ENCODE assay signal across 16 cellular contexts in genomic region chr5:171400169-171400568, GRCh38. TPM values are rescaled to one million over a fixed set of nuclear protein-coding genes. Genes with fewer than 3 reads are reported as not detected.
DNase-seq lines count a peak whose midpoint lies in the region; ATAC-seq, FAIRE-seq and TF ChIP-seq lines count a peak whose summit lies in the region.
"Had no signal": no experiment of that assay in that cellular context is flagged by ENCODE, and none has a peak within 500 bp of the region (broad histone marks: within the 10 kb centered on the region; RNA-seq: fewer than 3 reads in every experiment).

No MANE protein-coding gene starts in this region.

- H3K36me3 ChIP-seq in mesenchymal stem cell (ENCODE audit: control insufficient read depth in 1 of 2, insufficient read depth in 2 of 2, low read depth in 1 of 2, low read length in 2 of 2), result peaks cover 37 to 73% of the 10 kb centered on the region in 2 experiments

- DNase-seq in activated CD8-positive, alpha-beta memory T cell treated with anti-CD3 and anti-CD28 coated beads, Interleukin-2, amount 10 ng/mL, durations not matched to agents 7 days and 5 days, result no peak
- no peak for DNase-seq in activated CD8-positive, alpha-beta memory T cell treated with anti-CD3 and anti-CD28 coated beads, Interleukin-2, amount 50 U/mL, for 4 hours
- DNase-seq in GM12891 (ENCODE audit: insufficient read length, low spot score), result no peak
- no peak for DNase-seq in nephron progenitor cell
- DNase-seq in effector memory CD8-positive, alpha-beta T cell, result no peak
- DNase-seq in mesenchymal stem cell, result no peak
- DNase-seq: GOT3, KBM-7, NCI-H1048, NCI-H1694, NCI-H446, PC-9 had no signal

- H3K14ac ChIP-seq in mesenchymal stem cell (ENCODE audit: low read length in 2 of 2), result no peak overlapping the region

- H3K18ac ChIP-seq in mesenchymal stem cell (ENCODE audit: low read depth in 1 of 2, low read length in 2 of 2), result no peak overlapping the region

- H3K9me3 Mint-ChIP-seq in activated CD8-positive, alpha-beta memory T cell treated with anti-CD3 and anti-CD28 coated beads, Interleukin-2, amount 10 ng/mL, durations not matched to agents 7 days and 5 days (ENCODE audit: low read depth), result no peaks in the 10 kb centered on the region
- H3K9me3 Mint-ChIP-seq in activated T-helper 17 cell treated with anti-CD3 and anti-CD28 coated beads, Interleukin-2, amount 50 U/mL, for 72 hours, result no peaks in the 10 kb centered on the region
- H3K9me3 Mint-ChIP-seq in nephron progenitor cell, result peaks cover 48% of the 10 kb centered on the region
- H3K9me3 Mint-ChIP-seq in effector memory CD8-positive, alpha-beta T cell, result no peaks in the 10 kb centered on the region

- H3K36me3 Mint-ChIP-seq in activated CD8-positive, alpha-beta memory T cell treated with anti-CD3 and anti-CD28 coated beads, Interleukin-2, amount 10 ng/mL, durations not matched to agents 7 days and 5 days, result peaks cover 61% of the 10 kb centered on the region
- H3K36me3 Mint-ChIP-seq in activated T-helper 17 cell treated with anti-CD3 and anti-CD28 coated beads, Interleukin-2, amount 50 U/mL, for 72 hours (ENCODE audit: low read depth), result peaks cover 82% of the 10 kb centered on the region
- peaks cover 83% of the 10 kb centered on the region for H3K36me3 Mint-ChIP-seq in nephron progenitor cell (ENCODE audit: low read depth)
- peaks cover 82% of the 10 kb centered on the region for H3K36me3 Mint-ChIP-seq in effector memory CD8-positive, alpha-beta T cell (ENCODE audit: insufficient read depth)

- H3K27ac ChIP-seq in mesenchymal stem cell (ENCODE audit: low read length, poor library complexity, severe bottlenecking), result no peak overlapping the region
- H3K27ac ChIP-seq: A549, PC-9 had no signal

- H3K4me3 ChIP-seq in mesenchymal stem cell (ENCODE audit: insufficient read depth in 1 of 2, low read depth in 1 of 2, low read length in 2 of 2), result no peak overlapping the region
- H3K4me3 ChIP-seq: A549, PC-9 had no signal

- H3K4me3 Mint-ChIP-seq in activated CD8-positive, alpha-beta memory T cell treated with anti-CD3 and anti-CD28 coated beads, Interleukin-2, amount 10 ng/mL, durations not matched to agents 7 days and 5 days, result no peak overlapping the region
- no peak overlapping the region for H3K4me3 Mint-ChIP-seq in activated T-helper 17 cell treated with anti-CD3 and anti-CD28 coated beads, Interleukin-2, amount 50 U/mL, for 72 hours
- H3K4me3 Mint-ChIP-seq in nephron progenitor cell, result no peak overlapping the region
- no peak overlapping the region for H3K4me3 Mint-ChIP-seq in effector memory CD8-positive, alpha-beta T cell

- no peak overlapping the region for H3K23ac ChIP-seq in mesenchymal stem cell (ENCODE audit: low read length in 2 of 2)

- H3K4me1 ChIP-seq in mesenchymal stem cell (ENCODE audit: control insufficient read depth, insufficient read depth, low read depth, low read length), result peaks cover 1% of the 10 kb centered on the region

- H2BK120ac ChIP-seq in mesenchymal stem cell (ENCODE audit: low read depth, low read length), result no peak overlapping the region

- H3K79me1 ChIP-seq in mesenchymal stem cell (replicated peaks; ENCODE audit: low read length, poor library complexity, severe bottlenecking), result no peaks in the 10 kb centered on the region

- H3K4me1 Mint-ChIP-seq in activated CD8-positive, alpha-beta memory T cell treated with anti-CD3 and anti-CD28 coated beads, Interleukin-2, amount 10 ng/mL, durations not matched to agents 7 days and 5 days, result peaks cover 49% of the 10 kb centered on the region
- peaks cover 22% of the 10 kb centered on the region for H3K4me1 Mint-ChIP-seq in activated T-helper 17 cell treated with anti-CD3 and anti-CD28 coated beads, Interleukin-2, amount 50 U/mL, for 72 hours
- no peaks in the 10 kb centered on the region for H3K4me1 Mint-ChIP-seq in nephron progenitor cell
- peaks cover 15 to 22% of the 10 kb centered on the region in 2 donors for H3K4me1 Mint-ChIP-seq in effector memory CD8-positive, alpha-beta T cell (ENCODE audit: low read depth in 2 of 2)

- CTCF ChIA-PET in activated CD8-positive, alpha-beta memory T cell treated with anti-CD3 and anti-CD28 coated beads, Interleukin-2, amount 10 ng/mL, durations not matched to agents 7 days and 5 days (lab: Charles Lee), result interaction anchor here (2.0 kb wide), 1 partner anchor 18 kb away, joined by 4 read pairs; no protein-coding TSS in a partner anchor

- H3K4ac ChIP-seq in mesenchymal stem cell (ENCODE audit: low read depth in 1 of 2, low read length in 2 of 2), result no peak overlapping the region

- H2BK12ac ChIP-seq in mesenchymal stem cell (ENCODE audit: low read length in 2 of 2), result no peak overlapping the region

- no peak overlapping the region for H2BK15ac ChIP-seq in mesenchymal stem cell (ENCODE audit: low read depth, poor library complexity, severe bottlenecking)

- TF ChIP-seq CTCF in nephron progenitor cell (IDR thresholded peaks at IDR 0.05), result no peak

- H2AFZ ChIP-seq in mesenchymal stem cell (ENCODE audit: low read depth, low read length), result no peak overlapping the region
- H2AFZ ChIP-seq: PC-9 had no signal

- H3K27me3 ChIP-seq in mesenchymal stem cell (ENCODE audit: control insufficient read depth in 1 of 2, insufficient read depth in 1 of 2, low read length in 2 of 2), result no peaks in the 10 kb centered on the region

- no peak overlapping the region for H2AK5ac ChIP-seq in mesenchymal stem cell (ENCODE audit: low read length, severe bottlenecking)

- H4K8ac ChIP-seq in mesenchymal stem cell (ENCODE audit: low read length), result no peak overlapping the region

- H3K27ac Mint-ChIP-seq in activated CD8-positive, alpha-beta memory T cell treated with anti-CD3 and anti-CD28 coated beads, Interleukin-2, amount 10 ng/mL, durations not matched to agents 7 days and 5 days, result peak overlapping the region; percentile 46
- H3K27ac Mint-ChIP-seq in activated T-helper 17 cell treated with anti-CD3 and anti-CD28 coated beads, Interleukin-2, amount 50 U/mL, for 72 hours, result peak overlapping the region; percentile 73
- H3K27ac Mint-ChIP-seq in nephron progenitor cell, result peak overlapping the region; percentile 1
- peak overlapping the region in 1 of 2 donors; percentile 17 for H3K27ac Mint-ChIP-seq in effector memory CD8-positive, alpha-beta T cell

- no peak overlapping the region for H4K91ac ChIP-seq in mesenchymal stem cell (ENCODE audit: low read length)

- no peak for FAIRE-seq in GM12891 (lab: Jason Lieb, UNC)
- FAIRE-seq: A549 had no signal

- no peaks in the 10 kb centered on the region for H3K27me3 Mint-ChIP-seq in activated CD8-positive, alpha-beta memory T cell treated with anti-CD3 and anti-CD28 coated beads, Interleukin-2, amount 10 ng/mL, durations not matched to agents 7 days and 5 days
- H3K27me3 Mint-ChIP-seq in activated T-helper 17 cell treated with anti-CD3 and anti-CD28 coated beads, Interleukin-2, amount 50 U/mL, for 72 hours, result no peaks in the 10 kb centered on the region
- H3K27me3 Mint-ChIP-seq in nephron progenitor cell (ENCODE audit: low read depth, poor library complexity), result peaks cover 9% of the 10 kb centered on the region
- no peaks in the 10 kb centered on the region for H3K27me3 Mint-ChIP-seq in effector memory CD8-positive, alpha-beta T cell

- ATAC-seq in activated CD8-positive, alpha-beta memory T cell treated with anti-CD3 and anti-CD28 coated beads, Interleukin-2, amount 10 ng/mL, durations not matched to agents 7 days and 5 days, result no peak
- no peak for ATAC-seq in activated T-helper 17 cell treated with anti-CD3 and anti-CD28 coated beads, Interleukin-2, amount 50 U/mL, for 72 hours (replicated peaks)
- no peak for ATAC-seq in GM21825 (IDR thresholded peaks at IDR 0.05; ENCODE audit: unreplicated experiment)
- no peak for ATAC-seq in effector memory CD8-positive, alpha-beta T cell (replicated peaks)
- ATAC-seq: Right ventricle myocardium inferior had no signal

- H3K9ac ChIP-seq in mesenchymal stem cell (ENCODE audit: low read length), result no peak overlapping the region

- WGBS in mesenchymal stem cell, result over 99% methylated on average over 7 of the region's 7 CpGs

- H2BK5ac ChIP-seq in mesenchymal stem cell (ENCODE audit: low read depth, low read length, poor library complexity, severe bottlenecking), result no peak overlapping the region

- 0 out of 2 replicates have a peak, but pooled peaks have one; percentile 41 for TF ChIP-seq POLR2A in GM12891 (IDR thresholded peaks at IDR 0.05; ENCODE audit: low read depth, low read length)

- H3K4me2 ChIP-seq in mesenchymal stem cell (ENCODE audit: low read length, poor library complexity, severe bottlenecking), result no peak overlapping the region
- H3K4me2 ChIP-seq: A549, PC-9 had no signal

- no peaks in the 10 kb centered on the region for H3K9me3 ChIP-seq in mesenchymal stem cell (ENCODE audit: control insufficient read depth, low read length)
- H3K9me3 ChIP-seq: A549 had no signal

TF ChIP-seq in GM12891, 5 proteins besides CTCF, POLR2A, EP300 and RAD21:
- TF ChIP-seq POU2F2 (IDR thresholded peaks at IDR 0.05; ENCODE audit: low read depth, low read length) (no peak), POLR2AphosphoS5 (IDR thresholded peaks at IDR 0.05; ENCODE audit: low read depth, low read length) (peak; percentile 26; the same call in 1 of the 2 replicates)
TF ChIP-seq in GM12891: peak in this region for 1.

RNA-seq across cellular contexts. Expression of gene NPM1, which starts 12.5 kb away (rescaled TPM):
- 1,000 to 10,000 TPM; 1,230 to 1,897 TPM for total RNA-seq in activated CD8-positive, alpha-beta memory T cell treated with anti-CD3 and anti-CD28 coated beads, Interleukin-2, amount 10 ng/mL, durations not matched to agents 7 days and 5 days
- 4,411 TPM for polyA plus RNA-seq in GM12891 (2012; ENCODE audit: low read depth, missing spikeins)
- 1,000 to 10,000 TPM; 1,980 to 2,963 TPM for total RNA-seq in activated T-helper 17 cell treated with anti-CD3 and anti-CD28 coated beads, Interleukin-2, amount 50 U/mL, for 72 hours
- polyA plus RNA-seq in mesenchymal stem cell (2013, experiment 1 of 2), result 1,355 TPM
- polyA plus RNA-seq in mesenchymal stem cell (2013, experiment 2 of 2), result 1,330 TPM

RNA-seq across cellular contexts. Expression of gene FGF18, which starts 19.3 kb away (rescaled TPM):
- not detected for total RNA-seq in activated CD8-positive, alpha-beta memory T cell treated with anti-CD3 and anti-CD28 coated beads, Interleukin-2, amount 10 ng/mL, durations not matched to agents 7 days and 5 days
- 0.17 TPM for polyA plus RNA-seq in GM12891 (2012; ENCODE audit: low read depth, missing spikeins)
- under 1 TPM; 0.19 to 0.21 TPM for total RNA-seq in activated T-helper 17 cell treated with anti-CD3 and anti-CD28 coated beads, Interleukin-2, amount 50 U/mL, for 72 hours
- 0.12 TPM for polyA plus RNA-seq in mesenchymal stem cell (2013, experiment 1 of 2)
- polyA plus RNA-seq in mesenchymal stem cell (2013, experiment 2 of 2), result 0.04 TPM
